In genomic region chr4:1948232-1948631, GRCh38 we compare ENCODE assay signal across 24 cellular contexts.
"Had no signal": no experiment of that assay in that cellular context is flagged by ENCODE, and none has a peak within 500 bp of the region (broad histone marks: within the 10 kb centered on the region; RNA-seq: fewer than 3 reads in every experiment).

No MANE protein-coding gene starts in this region.

- H3K27me3 Mint-ChIP-seq: naive B cell; stimulated activated memory B cell treated with anti-CD40 and anti-IgM and Interleukin-4, amounts not matched to agents 10 μg/mL and 1 μg/mL and 100 μg/mL, for 72 hours; stimulated activated naive CD8-positive, alpha-beta T cell treated with anti-CD3 and anti-CD28 coated beads, Interleukin-15, amount 100 ng/mL, for 72 hours; type B pancreatic cell had no signal

- H3K9me3 Mint-ChIP-seq: mesothelial cell of epicardium; naive B cell; natural killer cell; stimulated activated memory B cell treated with anti-CD40 and anti-IgM and Interleukin-4, amounts not matched to agents 10 μg/mL and 1 μg/mL and 100 μg/mL, for 72 hours; stimulated activated naive CD8-positive, alpha-beta T cell treated with anti-CD3 and anti-CD28 coated beads, Interleukin-15, amount 100 ng/mL, for 72 hours; type B pancreatic cell had no signal

- H3K36me3 Mint-ChIP-seq: naive B cell, natural killer cell had no signal

- DNase-seq: hypothalamus; islet precursor cell; left ventricle myocardium inferior; mesendoderm; naive B cell; natural killer cell; ovary; psoas muscle; right lobe of liver; stimulated activated CD4-positive, alpha-beta T cell treated with anti-CD3 and anti-CD28 coated beads, Interleukin-1b, Interleukin-23, amount 100 ng/mL, for 48 hours; stimulated activated CD4-positive, alpha-beta T cell treated with anti-CD3 and anti-CD28 coated beads, Interleukin-2, amount 100 ng/mL, for 48 hours; stimulated activated CD4-positive, alpha-beta T cell treated with anti-CD3 and anti-CD28 coated beads, Interleukin-4, amount 100 ng/mL, for 4 hours; stimulated activated CD8-positive, alpha-beta memory T cell treated with anti-CD3 and anti-CD28 coated beads, Interleukin-4, amount 100 ng/mL, for 48 hours; stimulated activated naive CD4-positive, alpha-beta T cell treated with Interleukin-2 at 50 U/mL for 16 hours; stimulated activated naive CD8-positive, alpha-beta T cell treated with anti-CD3 and anti-CD28 coated beads, Interleukin-15, amount 100 ng/mL, for 72 hours; substantia nigra; uterus had no signal

- ATAC-seq: psoas muscle; right lobe of liver; stimulated activated memory B cell treated with anti-CD40 and anti-IgM and Interleukin-4, amounts not matched to agents 10 μg/mL and 1 μg/mL and 100 μg/mL, for 72 hours had no signal

- H3K27me3 ChIP-seq: ovary, right atrium auricular region, right lobe of liver, tibial nerve, uterus had no signal

- H3K4me3 ChIP-seq: left ventricle myocardium inferior, lung, ovary, psoas muscle, right atrium auricular region, right lobe of liver, smooth muscle cell, tibial nerve, uterus had no signal

- H3K4me3 Mint-ChIP-seq: mesothelial cell of epicardium; natural killer cell; stimulated activated memory B cell treated with anti-CD40 and anti-IgM and Interleukin-4, amounts not matched to agents 10 μg/mL and 1 μg/mL and 100 μg/mL, for 72 hours; stimulated activated naive CD8-positive, alpha-beta T cell treated with anti-CD3 and anti-CD28 coated beads, Interleukin-15, amount 100 ng/mL, for 72 hours; type B pancreatic cell had no signal

- H3K4me1 Mint-ChIP-seq: mesothelial cell of epicardium; naive B cell; stimulated activated memory B cell treated with anti-CD40 and anti-IgM and Interleukin-4, amounts not matched to agents 10 μg/mL and 1 μg/mL and 100 μg/mL, for 72 hours; stimulated activated naive CD8-positive, alpha-beta T cell treated with anti-CD3 and anti-CD28 coated beads, Interleukin-15, amount 100 ng/mL, for 72 hours had no signal

- H3K4me1 ChIP-seq: left ventricle myocardium inferior, psoas muscle, right atrium auricular region, right lobe of liver, uterus had no signal

- H3K27ac Mint-ChIP-seq: mesothelial cell of epicardium; naive B cell; stimulated activated memory B cell treated with anti-CD40 and anti-IgM and Interleukin-4, amounts not matched to agents 10 μg/mL and 1 μg/mL and 100 μg/mL, for 72 hours; type B pancreatic cell had no signal

- H3K36me3 ChIP-seq: ovary, right lobe of liver, uterus had no signal

- H3K9me3 ChIP-seq: left ventricle myocardium inferior, ovary, psoas muscle, right atrium auricular region, right lobe of liver, tibial nerve, uterus had no signal

- H3K27ac ChIP-seq: left ventricle myocardium inferior, ovary, psoas muscle, right lobe of liver, tibial nerve, uterus had no signal
